1 cellular context compared by ENCODE assay signal in the genomic region with DNA sequence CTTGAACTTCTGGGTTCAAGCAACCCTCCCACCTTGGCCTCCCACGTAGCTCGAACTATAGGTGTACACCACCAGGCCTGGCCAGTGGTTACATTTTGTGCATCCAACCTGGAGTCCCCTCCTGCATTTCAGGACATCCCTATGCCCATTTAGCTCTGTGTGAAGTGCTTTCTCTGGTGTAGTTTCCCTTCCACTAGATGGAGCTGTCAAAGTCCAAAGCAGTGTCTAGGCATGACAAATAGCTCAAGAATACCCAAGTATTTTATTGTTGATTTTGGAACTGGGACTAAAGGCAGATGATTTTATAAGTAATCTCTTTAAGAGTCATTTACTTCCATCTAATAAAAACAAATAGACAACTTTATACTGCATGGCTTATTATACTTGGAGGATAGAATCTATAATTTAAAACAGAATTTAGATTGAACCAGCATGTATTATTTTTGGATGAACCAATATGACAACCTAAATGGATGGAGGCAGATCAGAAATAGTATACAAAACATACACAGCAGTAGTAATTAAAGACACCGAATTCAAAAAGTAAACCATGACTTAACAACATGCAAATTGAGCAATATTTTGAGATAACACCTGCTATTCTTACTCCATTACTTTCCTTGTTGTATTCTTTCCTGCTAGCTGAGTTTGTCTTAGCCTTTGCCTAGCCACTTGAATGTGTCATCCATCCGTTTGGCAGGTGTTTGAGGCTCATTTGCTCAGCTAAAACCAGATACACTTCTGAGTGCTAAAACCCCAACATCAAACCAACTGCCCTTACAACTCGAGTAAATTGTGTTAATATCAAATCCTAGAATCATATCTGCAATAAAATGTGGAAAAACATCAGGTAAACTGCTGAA.
A peak's percentile ranks its signal among the peaks of the same experiment; 100 is the strongest.
TF ChIP-seq lines count a peak whose summit lies in the region.

No MANE protein-coding gene starts in this region.

TF ChIP-seq in HepG2, 621 proteins besides CTCF, POLR2A, EP300 and RAD21:
- peak; percentile 24; the same call in 1 of the 2 replicates for TF ChIP-seq SMC3 (IDR thresholded peaks at IDR 0.05; ENCODE audit: low read length)
- 0 out of 2 replicates have a peak, but pooled peaks have one; percentile 27 for TF ChIP-seq SAP130 (CRISPR knock-in tag; IDR thresholded peaks at IDR 0.05; ENCODE audit: low read depth)
- TF ChIP-seq, protein P1, sequence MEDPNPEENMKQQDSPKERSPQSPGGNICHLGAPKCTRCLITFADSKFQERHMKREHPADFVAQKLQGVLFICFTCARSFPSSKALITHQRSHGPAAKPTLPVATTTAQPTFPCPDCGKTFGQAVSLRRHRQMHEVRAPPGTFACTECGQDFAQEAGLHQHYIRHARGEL (CRISPR knock-in tag; IDR thresholded peaks at IDR 0.05): no peak
- peak; percentile 45 for TF ChIP-seq STAG1 (CRISPR knock-in tag; IDR thresholded peaks at IDR 0.05)
